ENCODE assay signal across 1 cellular context in the genomic region with DNA sequence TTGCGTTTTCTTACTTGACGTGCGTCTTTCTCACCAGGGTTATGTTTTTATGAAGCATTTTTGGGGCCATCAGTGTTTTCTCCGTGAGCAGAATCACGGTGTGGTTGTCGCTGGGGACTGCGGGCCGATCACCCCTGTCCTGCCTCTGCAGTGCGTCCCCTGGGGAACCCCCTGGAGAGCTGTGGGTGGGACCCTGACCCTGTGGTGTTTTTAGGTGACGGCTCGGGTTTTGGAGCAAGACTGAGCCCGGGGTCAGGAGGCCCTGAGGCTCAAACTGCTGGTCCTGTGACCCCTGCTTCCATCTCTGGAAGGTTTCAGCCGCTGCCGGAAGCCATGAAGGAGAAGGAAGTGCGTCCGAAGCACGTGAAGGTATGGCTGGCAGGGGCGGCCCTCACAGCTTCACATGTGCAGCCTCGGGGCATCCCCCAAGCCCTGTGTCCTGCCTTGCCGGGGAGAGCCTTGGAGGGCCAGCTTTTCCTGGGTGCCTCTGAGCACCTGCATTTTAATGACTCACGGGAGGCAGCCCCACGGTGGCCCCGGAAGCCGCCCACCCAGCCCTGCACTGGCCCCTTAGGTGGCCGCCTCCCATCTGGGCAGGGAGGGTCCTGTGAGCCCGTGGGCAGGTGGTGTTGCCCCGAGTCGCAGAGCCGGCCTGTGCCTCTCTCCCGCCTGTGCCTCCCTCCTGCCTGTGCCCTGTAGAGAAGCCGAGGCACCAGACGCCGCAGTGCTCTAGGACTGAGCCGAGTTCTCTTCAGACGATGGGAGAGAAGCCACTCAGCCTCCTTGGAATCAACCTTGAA.
TF ChIP-seq lines count a peak whose summit lies in the region.

No MANE protein-coding gene starts in this region.

TF ChIP-seq in WTC11, 78 proteins besides CTCF, POLR2A, EP300 and RAD21 (continued from another document):
- TF ChIP-seq, protein P1, sequence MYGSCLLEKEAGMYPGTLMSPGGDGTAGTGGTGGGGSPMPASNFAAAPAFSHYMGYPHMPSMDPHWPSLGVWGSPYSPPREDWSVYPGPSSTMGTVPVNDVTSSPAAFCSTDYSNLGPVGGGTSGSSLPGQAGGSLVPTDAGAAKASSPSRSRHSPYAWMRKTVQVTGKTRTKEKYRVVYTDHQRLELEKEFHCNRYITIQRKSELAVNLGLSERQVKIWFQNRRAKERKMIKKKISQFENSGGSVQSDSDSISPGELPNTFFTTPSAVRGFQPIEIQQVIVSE (CRISPR knock-in tag; IDR thresholded peaks at IDR 0.05; ENCODE audit: borderline replicate concordance) = no peak
